ENCODE assay signal across 11 cellular contexts in the genomic region with DNA sequence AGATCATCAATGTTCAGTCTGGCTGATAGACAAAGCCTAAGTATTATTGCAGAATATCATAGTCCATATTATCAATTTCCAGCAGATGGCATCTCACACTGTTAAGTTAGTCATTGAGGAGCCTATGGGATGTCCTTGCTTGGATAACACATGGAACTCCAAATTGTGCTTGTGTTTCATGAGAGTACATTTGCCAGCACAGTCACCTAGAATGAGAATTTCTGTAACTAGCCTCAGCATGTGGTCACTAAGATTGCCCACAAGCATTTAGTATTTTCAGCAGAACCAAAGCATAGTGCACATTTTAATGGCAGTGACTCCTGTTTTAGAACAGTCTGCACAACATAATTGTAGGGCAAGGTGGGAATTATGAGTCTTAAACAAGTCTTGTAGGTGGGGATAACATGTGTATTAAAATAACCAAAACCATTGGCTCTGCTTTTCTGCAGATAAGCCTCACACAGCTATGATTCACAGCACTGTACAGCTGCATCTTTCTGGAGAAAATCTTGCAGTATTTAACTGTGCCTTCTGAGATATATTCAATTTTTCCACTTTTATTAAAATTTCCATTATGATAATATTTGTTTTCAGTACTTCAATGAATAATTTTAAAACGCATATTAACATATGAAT.
DNase-seq lines count a peak whose midpoint lies in the region; ATAC-seq, FAIRE-seq and TF ChIP-seq lines count a peak whose summit lies in the region.
"Had no signal": no experiment of that assay in that cellular context is flagged by ENCODE, and none has a peak within 500 bp of the region (broad histone marks: within the 10 kb centered on the region; RNA-seq: fewer than 3 reads in every experiment).

No MANE protein-coding gene starts in this region.

- H3K9ac ChIP-seq in GM12878 (ENCODE audit: control insufficient read depth, insufficient read depth, low read length) (no peak overlapping the region), neural cell (ENCODE audit: low read length) (no peak overlapping the region)

- no peaks in the 10 kb centered on the region for H3K36me3 ChIP-seq in GM12878 (ENCODE audit: control insufficient read depth in 2 of 2, insufficient read depth in 2 of 2, low read length in 1 of 2)
- no peaks in the 10 kb centered on the region for H3K36me3 ChIP-seq in neural cell (ENCODE audit: insufficient read depth, low read length)
- H3K36me3 ChIP-seq in WERI-Rb-1, result no peaks in the 10 kb centered on the region
- H3K36me3 ChIP-seq: thoracic aorta had no signal

- intact Hi-C loops in GM12878 (cut with micrococcal nuclease; ENCODE audit: unreplicated experiment), result no loop called here

- SMC1A ChIA-PET in GM12878 (lab: Charles Lee; ENCODE audit: uncharacterized antibody, unreplicated experiment), result no interaction called here

- TF ChIP-seq CTCF in GM12878 (IDR thresholded peaks at IDR 0.05 in 2 of 3, conservative IDR thresholded peaks at IDR 0.05 in 1 of 3; ENCODE audit: control insufficient read depth in 2 of 3, extremely low read depth in 1 of 3, insufficient read depth in 1 of 3, low read depth in 3 of 3, low read length in 3 of 3), result no peak; a peak in 1 of 6 replicates
- TF ChIP-seq CTCF in neural cell (IDR thresholded peaks at IDR 0.05; ENCODE audit: poor library complexity, severe bottlenecking), result peak; percentile 73
- TF ChIP-seq CTCF in WERI-Rb-1 (IDR thresholded peaks at IDR 0.05; ENCODE audit: low read depth, low read length), result no peak

- TF ChIP-seq EP300 in GM12878 (IDR thresholded peaks at IDR 0.05; ENCODE audit: borderline replicate concordance in 1 of 2, control insufficient read depth in 1 of 2, low read depth in 2 of 2, low read length in 2 of 2) (no peak), neural cell (conservative IDR thresholded peaks at IDR 0.05; ENCODE audit: poor library complexity, severe bottlenecking) (no peak)

- POLR2A ChIA-PET in GM12878 (lab: Charles Lee), result no interaction called here

- no peak for FAIRE-seq in GM12878 (lab: Jason Lieb, UNC)

- TF ChIP-seq RAD21 in GM12878 (IDR thresholded peaks at IDR 0.05; ENCODE audit: insufficient read depth, low read depth, low read length), result 0 out of 2 replicates have a peak, but pooled peaks have one; percentile 8
- peak; percentile 77 for TF ChIP-seq RAD21 in neural cell (conservative IDR thresholded peaks at IDR 0.05)

- H3K27ac ChIP-seq in GM12878 (ENCODE audit: control insufficient read depth, insufficient read depth) (no peak overlapping the region), neural cell (ENCODE audit: low read length) (no peak overlapping the region), WERI-Rb-1 (no peak overlapping the region)
- H3K27ac ChIP-seq: thoracic aorta had no signal

- DNase-seq in ELR (ENCODE audit: low read depth), result peak; percentile 75
- peak; percentile 51 for DNase-seq in NCI-H1436 treated with DMSO at 0.1 percent for 48 hours (lab: John Stamatoyannopoulos, UW)
- DNase-seq in GM12878 (ENCODE audit: low read depth, low spot score), result no peak
- no peak for DNase-seq in WERI-Rb-1
- DNase-seq in activated gamma-delta T cell treated with Interleukin-2 at 50 U/mL for 16 hours, result no peak
- DNase-seq: activated CD8-positive, alpha-beta T cell treated with anti-CD3 and anti-CD28 coated beads for 36 hours; posterior cingulate gyrus had no signal

- no peaks in the 10 kb centered on the region for H3K4me1 ChIP-seq in GM12878 (ENCODE audit: control insufficient read depth, insufficient read depth, low read length)

- no peak for TF ChIP-seq POLR2A in GM12878 (IDR thresholded peaks at IDR 0.05; ENCODE audit: low read depth, low read length)

- BruUV-seq in GM12878 (replicated peaks; lab: Mats Ljungman, UMichigan), result no TSS peak

- CTCF ChIA-PET in GM12878 (lab: Yijun Ruan, JAX), result no interaction called here

- H3K4me2 ChIP-seq in GM12878 (ENCODE audit: control insufficient read depth, insufficient read depth) (no peak overlapping the region), neural cell (ENCODE audit: low read length) (no peak overlapping the region)

- ATAC-seq in GM12878 (no peak), HG02610 (IDR thresholded peaks at IDR 0.05; ENCODE audit: unreplicated experiment) (no peak), GM18861 (IDR thresholded peaks at IDR 0.05; ENCODE audit: unreplicated experiment) (no peak)
- ATAC-seq: activated CD8-positive, alpha-beta T cell treated with anti-CD3 and anti-CD28 coated beads for 36 hours had no signal

- H3K27me3 ChIP-seq in GM12878 (replicated peaks in 1 of 2; ENCODE audit: control insufficient read depth in 2 of 2, insufficient read depth in 2 of 2, low read length in 1 of 2), result no peaks in the 10 kb centered on the region
- no peaks in the 10 kb centered on the region for H3K27me3 ChIP-seq in neural cell (ENCODE audit: insufficient read depth, low read depth, low read length)
- peaks cover 16% of the 10 kb centered on the region for H3K27me3 ChIP-seq in WERI-Rb-1 (ENCODE audit: insufficient read depth, low read depth, severe bottlenecking)

- in situ Hi-C loops in GM12878 (cut with MboI), result no loop called here

- WGBS in GM12878 (ENCODE audit: insufficient coverage, insufficient replicate concordance, low lambda C conversion rate, missing lambda C conversion rate), result 0% methylated on average over 1 of the region's 1 CpG

- RAD21 ChIA-PET in GM12878 (lab: Charles Lee; ENCODE audit: unreplicated experiment), result no interaction called here

- H3F3A ChIP-seq in neural cell (ENCODE audit: insufficient read depth, low read length, poor library complexity, severe bottlenecking), result no peaks in the 10 kb centered on the region

- H3K9me2 ChIP-seq in neural cell (ENCODE audit: insufficient read depth, low read length), result no peaks in the 10 kb centered on the region

- H3K79me2 ChIP-seq in GM12878 (ENCODE audit: control insufficient read depth, insufficient read depth, low read length), result no peaks in the 10 kb centered on the region
- no peaks in the 10 kb centered on the region for H3K79me2 ChIP-seq in neural cell (replicated peaks; ENCODE audit: insufficient read depth, low read length)

- H3K9me3 ChIP-seq in GM12878 (replicated peaks; ENCODE audit: control insufficient read depth, insufficient read depth, low read length) (no peaks in the 10 kb centered on the region), neural cell (ENCODE audit: low read length) (no peaks in the 10 kb centered on the region), WERI-Rb-1 (ENCODE audit: severe bottlenecking) (no peaks in the 10 kb centered on the region)
- H3K9me3 ChIP-seq: thoracic aorta had no signal

- H4K20me1 ChIP-seq in GM12878 (ENCODE audit: control insufficient read depth, insufficient read depth) (no peaks in the 10 kb centered on the region), neural cell (ENCODE audit: insufficient read depth) (no peaks in the 10 kb centered on the region)

- H3K4me3 ChIP-seq in GM12878 (no peak overlapping the region), neural cell (ENCODE audit: low read length) (no peak overlapping the region), WERI-Rb-1 (ENCODE audit: low read depth, low read length) (no peak overlapping the region)
- H3K4me3 ChIP-seq: thoracic aorta had no signal

- H2AFZ ChIP-seq in GM12878 (ENCODE audit: control insufficient read depth, low read depth, low read length), result no peak overlapping the region
- no peak overlapping the region for H2AFZ ChIP-seq in neural cell (ENCODE audit: low read depth, low read length)

TF ChIP-seq in GM12878, 131 proteins besides CTCF, POLR2A, EP300 and RAD21 (continues in another document):
- TF ChIP-seq STAT1 (conservative IDR thresholded peaks at IDR 0.05) (no peak), TCF12 (IDR thresholded peaks at IDR 0.05; ENCODE audit: low read depth, low read length) (no peak), RFX5 (IDR thresholded peaks at IDR 0.05; ENCODE audit: low read depth, low read length) (no peak), EED (IDR thresholded peaks at IDR 0.05; ENCODE audit: low read depth) (no peak)

TF ChIP-seq in neural cell, 6 proteins besides CTCF, POLR2A, EP300 and RAD21:
- TF ChIP-seq SMC3 (conservative IDR thresholded peaks at IDR 0.05; ENCODE audit: poor library complexity) (peak; percentile 80), TAF1 (IDR thresholded peaks at IDR 0.05; ENCODE audit: low read depth) (no peak), EZH2 (IDR thresholded peaks at IDR 0.05; ENCODE audit: borderline replicate concordance, insufficient read depth, low read length, poor library complexity, severe bottlenecking) (no peak), MXI1 (conservative IDR thresholded peaks at IDR 0.05; ENCODE audit: poor library complexity, severe bottlenecking) (no peak)

Comparison
In these comparisons a context has a peak if more than half of its experiments do, and no peak if none do; other contexts are left out.
1. DNase-seq: peak in ELR (single experiment) and NCI-H1436 treated with DMSO at 0.1 percent for 48 hours (single experiment); none in GM12878 (single experiment), WERI-Rb-1 (single experiment) and activated gamma-delta T cell treated with Interleukin-2 at 50 U/mL for 16 hours (single experiment).